In genomic region chr21:38120679-38120983, GRCh38 we compare ENCODE assay signal across 5 cellular contexts.
A peak's percentile ranks its signal among the peaks of the same experiment; 100 is the strongest.
DNase-seq lines count a peak whose midpoint lies in the region; ATAC-seq, FAIRE-seq and TF ChIP-seq lines count a peak whose summit lies in the region.
"Not testable (repeated sequence)": the region's sequence is repeated elsewhere in the genome, so short reads cannot be mapped to it uniquely, and the experiment has no call there.

No MANE protein-coding gene starts in this region.

- H3K9me1 ChIP-seq in K562 (ENCODE audit: control insufficient read depth, insufficient read depth, low read length) = not testable (repeated sequence)

- H3K9ac ChIP-seq in K562 (ENCODE audit: insufficient read depth in 1 of 2, low read depth in 2 of 2, low read length in 2 of 2) = peak overlapping the region; percentile 90 to 92

- not testable (repeated sequence) for H3K4me1 ChIP-seq in BE2C, SJCRH30, testis
- H3K4me1 ChIP-seq in K562 (replicated peaks in 1 of 2; ENCODE audit: control insufficient read depth in 2 of 2, insufficient read depth in 2 of 2, low read length in 2 of 2) = peaks cover 0 to 32% of the 10 kb centered on the region in 2 experiments; a peak in 4 of 5 replicates

- not testable (repeated sequence) for TF ChIP-seq RAD21 in K562 (CRISPR knock-in tag; conservative IDR thresholded peaks at IDR 0.05 in 1 of 2, IDR thresholded peaks at IDR 0.05 in 1 of 2)

- 0% methylated on average over 6 of the region's 6 CpGs for WGBS in K562 (ENCODE audit: insufficient coverage, low coverage, missing lambda C conversion rate)
- 64 to 74% methylated on average over 5 to 6 of the region's 6 CpGs for WGBS in testis, 2 donors

- peak overlapping the region; percentile 96 for H2AFZ ChIP-seq in K562 (ENCODE audit: low read depth, low read length)

- ATAC-seq in K562 = peak; percentile 6

- not testable (repeated sequence) for FAIRE-seq in K562 (lab: Jason Lieb, UNC)

- peaks cover 89% of the 10 kb centered on the region for H3K79me2 ChIP-seq in K562 (ENCODE audit: control insufficient read depth, insufficient read depth, low read length)

- in situ Hi-C loops in K562 (cut with MboI) = not testable (repeated sequence)

- H3K9me3 ChIP-seq in BE2C; SJCRH30 (replicated peaks); K562 (replicated peaks; ENCODE audit: control insufficient read depth, insufficient read depth, low read depth, low read length); testis: not testable (repeated sequence)

- CTCF ChIA-PET in K562 (lab: Yijun Ruan, JAX; ENCODE audit: low intra/inter-chr PET ratio) = not testable (repeated sequence)

- BruUV-seq in K562 (replicated peaks; lab: Mats Ljungman, UMichigan) = not testable (repeated sequence)

- H3K4me2 ChIP-seq in K562 (ENCODE audit: insufficient read depth, low read length) = peak overlapping the region; percentile 93

- H3K4me3 ChIP-seq in BE2C (ENCODE audit: low read depth, low read length) = peak overlapping the region; percentile 63
- peak overlapping the region; percentile 35 for H3K4me3 ChIP-seq in SJCRH30
- peak overlapping the region; percentile 61 for H3K4me3 ChIP-seq in K562
- peak overlapping the region; percentile 34 to 51 for H3K4me3 ChIP-seq in testis

- not testable (repeated sequence) for TF ChIP-seq EP300 in K562 (IDR thresholded peaks at IDR 0.05; ENCODE audit: low read length)

- not testable (repeated sequence) for H3K27me3 ChIP-seq in BE2C; SJCRH30; K562 (ENCODE audit: control insufficient read depth in 2 of 2, insufficient read depth in 2 of 2, low read length in 2 of 2); testis

- not testable (repeated sequence) for H4K20me1 ChIP-seq in K562 (replicated peaks; ENCODE audit: control insufficient read depth, insufficient read depth, low read length)

- POLR2A ChIA-PET in K562 (lab: Yijun Ruan, JAX) = interaction anchor here (0.7 to 2.9 kb wide), 18 partner anchors 8 to 1822 kb away, joined by 3 to 22 read pairs (median 4); no protein-coding TSS in a partner anchor

- DNase-seq in BE2C, SJCRH30, testis: not testable (repeated sequence)
- DNase-seq in ELF-1 (ENCODE audit: low read depth, low spot score) (peak; percentile 36), K562 (ENCODE audit: extremely low read depth in 1 of 4, low spot score in 3 of 4) (peak in 1 of 4 experiments; percentile 47)

- TF ChIP-seq POLR2A in K562 (conservative IDR thresholded peaks at IDR 0.05); testis (IDR thresholded peaks at IDR 0.05): not testable (repeated sequence)

- TF ChIP-seq CTCF in BE2C (IDR thresholded peaks at IDR 0.05; ENCODE audit: low read depth, low read length); K562 (IDR thresholded peaks at IDR 0.05 in 2 of 3, conservative IDR thresholded peaks at IDR 0.05 in 1 of 3; ENCODE audit: insufficient read depth in 2 of 3, low read depth in 1 of 3, low read length in 3 of 3); testis (IDR thresholded peaks at IDR 0.05): not testable (repeated sequence)

- intact Hi-C loops in K562 (cut with micrococcal nuclease); testis (cut with DNase I; ENCODE audit: low total_unique reads): not testable (repeated sequence)

- H3K27ac ChIP-seq in SJCRH30, testis: not testable (repeated sequence)
- peak overlapping the region; percentile 93 for H3K27ac ChIP-seq in K562 (ENCODE audit: extremely low read depth, low read depth, low read length)

- not testable (repeated sequence) for H3K36me3 ChIP-seq in BE2C; SJCRH30; testis (ENCODE audit: low read depth, missing control alignments)
- H3K36me3 ChIP-seq in K562 (ENCODE audit: control insufficient read depth, insufficient read depth, low read length) = peaks cover 28% of the 10 kb centered on the region

TF ChIP-seq in K562, 482 proteins besides CTCF, POLR2A, EP300 and RAD21:
- TF ChIP-seq THRAP3 (IDR thresholded peaks at IDR 0.05; ENCODE audit: borderline replicate concordance) = 0 out of 2 replicates have a peak, but pooled peaks have one; percentile 29
- TF ChIP-seq TEAD2 (tag; IDR thresholded peaks at IDR 0.05) = 0 out of 2 replicates have a peak, but pooled peaks have one; percentile 22
- TF ChIP-seq SMARCA5 (IDR thresholded peaks at IDR 0.05) = 0 out of 2 replicates have a peak, but pooled peaks have one; percentile 56
- TF ChIP-seq ZNF384 (IDR thresholded peaks at IDR 0.05; ENCODE audit: low read depth, low read length) = peak; percentile 90
- TF ChIP-seq ZFX (CRISPR knock-in tag; IDR thresholded peaks at IDR 0.05) = peak; percentile 17; the same call in 1 of the 2 replicates
- peak; percentile 80; the same call in 1 of the 2 replicates for TF ChIP-seq NR1H2 (CRISPR knock-in tag; IDR thresholded peaks at IDR 0.05)
- TF ChIP-seq CSDE1 (IDR thresholded peaks at IDR 0.05) = 0 out of 4 replicates have a peak, but pooled peaks of 1 of the 2 experiments have one; percentile 54
- TF ChIP-seq HDAC2 (IDR thresholded peaks at IDR 0.05) = 0 out of 2 replicates have a peak, but pooled peaks have one; percentile 22
- TF ChIP-seq ZBTB40 (IDR thresholded peaks at IDR 0.05) = peak; percentile 46
- TF ChIP-seq ZBTB40 (CRISPR knock-in tag; IDR thresholded peaks at IDR 0.05) = not testable (repeated sequence)
